Comparison of ENCODE assay signal across 21 cellular contexts in the genomic region with DNA sequence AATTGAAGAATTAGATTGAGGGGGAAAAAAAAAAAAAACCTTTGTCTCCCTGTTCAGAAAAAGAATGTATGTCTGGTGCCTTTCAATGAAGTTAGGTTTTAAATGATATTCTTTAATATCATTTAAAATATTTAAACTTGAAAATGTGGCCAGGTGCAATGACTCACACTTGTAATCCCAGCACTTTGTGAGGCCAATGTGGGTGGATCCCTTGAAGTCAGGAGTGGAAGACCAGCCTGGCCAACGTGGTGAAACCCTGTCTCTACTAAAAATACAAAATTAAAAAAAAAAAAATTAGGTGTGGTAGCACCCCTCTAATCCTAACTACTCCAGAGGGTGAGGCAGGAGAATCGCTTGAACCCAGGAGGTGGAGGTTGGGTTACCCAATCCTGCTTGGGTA.
DNase-seq lines count a peak whose midpoint lies in the region; ATAC-seq and TF ChIP-seq lines count a peak whose summit lies in the region.
"Had no signal": no experiment of that assay in that cellular context is flagged by ENCODE, and none has a peak within 500 bp of the region (broad histone marks: within the 10 kb centered on the region; RNA-seq: fewer than 3 reads in every experiment).

No MANE protein-coding gene starts in this region.

- H2AFZ ChIP-seq in mammary epithelial cell (ENCODE audit: low read depth, low read length), result no peak overlapping the region
- H2AFZ ChIP-seq: PC-9 had no signal

- 100% methylated on average over 1 of the region's 2 CpGs for WGBS in mammary epithelial cell (ENCODE audit: low coverage, missing lambda C conversion rate)

- H3K4me2 ChIP-seq in mammary epithelial cell (ENCODE audit: insufficient read depth, low read depth, low read length), result no peak overlapping the region
- H3K4me2 ChIP-seq: BLaER1 treated with 17β-estradiol and CSF1 and Interleukin-3, amounts not matched to agents 10 nM and 100 nM; PC-9 had no signal

- intact Hi-C loops in mammary epithelial cell (cut with micrococcal nuclease), result loop anchor here (10.0 kb wide), 1 partner anchor 108 kb away; a partner anchor contains a TSS

- H3K4me3 Mint-ChIP-seq in activated T-helper 17 cell treated with anti-CD3 and anti-CD28 coated beads, Interleukin-2, amount 50 U/mL, for 72 hours, result no peak overlapping the region
- H3K4me3 Mint-ChIP-seq: CD8-positive, alpha-beta T cell; H9; IgD-negative memory B cell had no signal

- peak; percentile 18 for DNase-seq in Daoy (ENCODE audit: low read depth)
- peak; percentile 50 for DNase-seq in M059J (ENCODE audit: low read depth)
- DNase-seq in mammary epithelial cell, result peak; percentile 50
- peak; percentile 47 for DNase-seq in kidney tubule cell (ENCODE audit: low spot score)
- DNase-seq in SIG-M5 (lab: John Stamatoyannopoulos, UW), result no peak
- no peak for DNase-seq in NCI-H446 treated with DMSO at 0.1 percent for 48 hours (lab: John Stamatoyannopoulos, UW)
- no peak for DNase-seq in pons (ENCODE audit: low spot score)
- DNase-seq: CD8-positive, alpha-beta T cell; DMS79; H9; Karpas-422; NCI-H1105; NCI-H1694; NCI-H2081 treated with DMSO at 0.1 percent for 48 hours; NCI-H524; NCI-H82; PC-9 had no signal

- H3K27me3 Mint-ChIP-seq in activated T-helper 17 cell treated with anti-CD3 and anti-CD28 coated beads, Interleukin-2, amount 50 U/mL, for 72 hours, result no peaks in the 10 kb centered on the region
- H3K27me3 Mint-ChIP-seq: IgD-negative memory B cell had no signal

- ATAC-seq in activated T-helper 17 cell treated with anti-CD3 and anti-CD28 coated beads, Interleukin-2, amount 50 U/mL, for 72 hours (replicated peaks), result no peak
- ATAC-seq: CD8-positive, alpha-beta T cell had no signal

- no peak overlapping the region for H3K9ac ChIP-seq in mammary epithelial cell (ENCODE audit: insufficient read depth, low read length)
- H3K9ac ChIP-seq: BLaER1 treated with 17β-estradiol and CSF1 and Interleukin-3, amounts not matched to agents 10 nM and 100 nM had no signal

- no TSS peak for BruUV-seq in mammary epithelial cell (replicated peaks; lab: Mats Ljungman, UMichigan)

- H3K9me3 ChIP-seq in mammary epithelial cell (replicated peaks; ENCODE audit: insufficient read depth, low read length), result no peaks in the 10 kb centered on the region
- H3K9me3 ChIP-seq: BLaER1 treated with 17β-estradiol and CSF1 and Interleukin-3, amounts not matched to agents 10 nM and 100 nM had no signal

- H3K9me3 Mint-ChIP-seq in activated T-helper 17 cell treated with anti-CD3 and anti-CD28 coated beads, Interleukin-2, amount 50 U/mL, for 72 hours, result no peaks in the 10 kb centered on the region
- H3K9me3 Mint-ChIP-seq: CD8-positive, alpha-beta T cell; H9; IgD-negative memory B cell had no signal

- H4K20me1 ChIP-seq in mammary epithelial cell (ENCODE audit: insufficient read depth, low read length), result no peaks in the 10 kb centered on the region
- H4K20me1 ChIP-seq: BLaER1 treated with 17β-estradiol and CSF1 and Interleukin-3, amounts not matched to agents 10 nM and 100 nM had no signal

- H3K27ac Mint-ChIP-seq in activated T-helper 17 cell treated with anti-CD3 and anti-CD28 coated beads, Interleukin-2, amount 50 U/mL, for 72 hours, result no peak overlapping the region
- H3K27ac Mint-ChIP-seq: CD8-positive, alpha-beta T cell; H9; IgD-negative memory B cell had no signal

- H3K4me3 ChIP-seq in mammary epithelial cell (replicated peaks in 1 of 3; ENCODE audit: insufficient read depth in 1 of 3, low read depth in 2 of 3, low read length in 3 of 3), result no peak overlapping the region
- H3K4me3 ChIP-seq: BLaER1 treated with 17β-estradiol and CSF1 and Interleukin-3, amounts not matched to agents 10 nM and 100 nM; PC-9 had no signal

- in situ Hi-C loops in mammary epithelial cell (cut with MboI; ENCODE audit: low sequenced_read_pairs in 2 of 2), result no loop called here

- TF ChIP-seq CTCF in mammary epithelial cell (conservative IDR thresholded peaks at IDR 0.05 in 1 of 2, IDR thresholded peaks at IDR 0.05 in 1 of 2; ENCODE audit: extremely low read depth in 1 of 2, insufficient read depth in 1 of 2, low read depth in 1 of 2, low read length in 2 of 2), result no peak

- H3K79me2 ChIP-seq in mammary epithelial cell (ENCODE audit: insufficient read depth, low read length), result no peaks in the 10 kb centered on the region

- H3K4me1 ChIP-seq in mammary epithelial cell (ENCODE audit: insufficient read depth, low read length), result peaks cover 21% of the 10 kb centered on the region

- H3K36me3 ChIP-seq in mammary epithelial cell (ENCODE audit: insufficient read depth, low read length), result no peaks in the 10 kb centered on the region
- H3K36me3 ChIP-seq: BLaER1 treated with 17β-estradiol and CSF1 and Interleukin-3, amounts not matched to agents 10 nM and 100 nM had no signal

- peaks cover 1% of the 10 kb centered on the region for H3K4me1 Mint-ChIP-seq in activated T-helper 17 cell treated with anti-CD3 and anti-CD28 coated beads, Interleukin-2, amount 50 U/mL, for 72 hours
- H3K4me1 Mint-ChIP-seq: H9 had no signal

- no peaks in the 10 kb centered on the region for H3K36me3 Mint-ChIP-seq in activated T-helper 17 cell treated with anti-CD3 and anti-CD28 coated beads, Interleukin-2, amount 50 U/mL, for 72 hours (ENCODE audit: low read depth)
- H3K36me3 Mint-ChIP-seq: CD8-positive, alpha-beta T cell had no signal

- no peaks in the 10 kb centered on the region for H3K27me3 ChIP-seq in mammary epithelial cell (ENCODE audit: insufficient read depth, low read length)
- H3K27me3 ChIP-seq: BLaER1 treated with 17β-estradiol and CSF1 and Interleukin-3, amounts not matched to agents 10 nM and 100 nM had no signal

- H3K27ac ChIP-seq in mammary epithelial cell (ENCODE audit: insufficient read depth, low read depth, low read length), result peak overlapping the region; percentile 33
- H3K27ac ChIP-seq: BLaER1 treated with 17β-estradiol and CSF1 and Interleukin-3, amounts not matched to agents 10 nM and 100 nM; HL-60; PC-9 had no signal

- CTCF ChIA-PET in mammary epithelial cell (lab: Charles Lee; ENCODE audit: low non-redundant PET), result no interaction called here

- dilution Hi-C loops in mammary epithelial cell (cut with HindIII; ENCODE audit: low sequenced_read_pairs), result no loop called here

Comparison
In these comparisons a context has a peak if more than half of its experiments do, and no peak if none do; other contexts are left out.
1. DNase-seq: peak in Daoy (single experiment), M059J (single experiment), mammary epithelial cell (single experiment) and kidney tubule cell (single experiment); none in SIG-M5 (single experiment), NCI-H446 treated with DMSO at 0.1 percent for 48 hours (single experiment) and pons (single experiment).